17 cellular contexts compared by ENCODE assay signal in genomic region chr4:40300371-40301162, GRCh38. TPM values are rescaled to one million over a fixed set of nuclear protein-coding genes. Genes with fewer than 3 reads are reported as not detected.
DNase-seq lines count a peak whose midpoint lies in the region; ATAC-seq, FAIRE-seq and TF ChIP-seq lines count a peak whose summit lies in the region.
"Had no signal": no experiment of that assay in that cellular context is flagged by ENCODE, and none has a peak within 500 bp of the region (broad histone marks: within the 10 kb centered on the region; RNA-seq: fewer than 3 reads in every experiment).

No MANE protein-coding gene starts in this region.

- H3K9me3 ChIP-seq in PC-3 (ENCODE audit: low read length) (no peaks in the 10 kb centered on the region), K562 (replicated peaks; ENCODE audit: control insufficient read depth, insufficient read depth, low read depth, low read length) (0 out of 2 replicates have a peak, but pooled peaks cover 6% of the 10 kb centered on the region), upper lobe of right lung (no peaks in the 10 kb centered on the region)

- H3K79me2 ChIP-seq in PC-3 (ENCODE audit: low read length) (no peaks in the 10 kb centered on the region), K562 (ENCODE audit: control insufficient read depth, insufficient read depth, low read length) (no peaks in the 10 kb centered on the region)

- H3K9me2 ChIP-seq in PC-3 (replicated peaks; ENCODE audit: low read length) = no peaks in the 10 kb centered on the region

- H3K9ac ChIP-seq in PC-3 (ENCODE audit: low read length) (no peak overlapping the region), K562 (ENCODE audit: insufficient read depth in 1 of 2, low read depth in 2 of 2, low read length in 2 of 2) (no peak overlapping the region)

- no peak for DNase-seq in stimulated activated naive CD8-positive, alpha-beta T cell treated with anti-CD3 and anti-CD28 coated beads, Interleukin-15, Interleukin-2, amounts not matched to agents 100 U/mL and 50 U/mL, for 24 hours
- DNase-seq in PC-3 = no peak
- DNase-seq in K562 (ENCODE audit: extremely low read depth in 1 of 4, low spot score in 3 of 4) = no peak
- DNase-seq in upper lobe of right lung = no peak
- DNase-seq in NCI-H2081 (lab: John Stamatoyannopoulos, UW) = no peak
- DNase-seq in activated effector memory CD4-positive, alpha-beta T cell treated with Interleukin-2 at 50 U/mL for 16 hours = no peak
- DNase-seq: immature natural killer cell; NCI-H2029; NCI-H526; stimulated activated CD4-positive, alpha-beta T cell treated with anti-CD3 and anti-CD28 coated beads, Interleukin-12 subunit alpha, Interleukin-12 subunit beta, amount 100 ng/mL, for 4 hours had no signal

- H3K27ac ChIP-seq in PC-3 (ENCODE audit: low read length) (peak overlapping the region; percentile 34; the same call in 1 of the 2 replicates), K562 (ENCODE audit: extremely low read depth, low read depth, low read length) (no peak overlapping the region), upper lobe of right lung (peak overlapping the region; percentile 36)

- H3K9me1 ChIP-seq in K562 (ENCODE audit: control insufficient read depth, insufficient read depth, low read length) = no peaks in the 10 kb centered on the region

- no peaks in the 10 kb centered on the region for H3F3A ChIP-seq in PC-3 (ENCODE audit: low read length, unreplicated experiment)

- H3K9me3 Mint-ChIP-seq in stimulated activated naive CD8-positive, alpha-beta T cell treated with anti-CD3 and anti-CD28 coated beads, Interleukin-15, Interleukin-2, amounts not matched to agents 100 ng/mL and 50 ng/mL, for 24 hours = peaks cover 10% of the 10 kb centered on the region
- H3K9me3 Mint-ChIP-seq: immature natural killer cell had no signal

- no peak for TF ChIP-seq RAD21 in K562 (CRISPR knock-in tag; conservative IDR thresholded peaks at IDR 0.05 in 1 of 2, IDR thresholded peaks at IDR 0.05 in 1 of 2)

- BruUV-seq in PC-3 (replicated peaks; lab: Mats Ljungman, UMichigan) (no TSS peak), K562 (replicated peaks; lab: Mats Ljungman, UMichigan) (no TSS peak)

- 58% methylated on average over 9 of the region's 9 CpGs for WGBS in K562 (ENCODE audit: insufficient coverage, low coverage, missing lambda C conversion rate)

- TF ChIP-seq CTCF in PC-3 (conservative IDR thresholded peaks at IDR 0.05; ENCODE audit: low read depth, low read length) (no peak), K562 (IDR thresholded peaks at IDR 0.05 in 2 of 3, conservative IDR thresholded peaks at IDR 0.05 in 1 of 3; ENCODE audit: insufficient read depth in 2 of 3, low read depth in 1 of 3, low read length in 3 of 3) (0 out of 6 replicates have a peak, but pooled peaks of 1 of the 3 experiments have one; percentile 7), upper lobe of right lung (IDR thresholded peaks at IDR 0.05) (no peak)

- no peaks in the 10 kb centered on the region for H4K20me1 ChIP-seq in PC-3 (ENCODE audit: low read length)
- H4K20me1 ChIP-seq in K562 (replicated peaks; ENCODE audit: control insufficient read depth, insufficient read depth, low read length) = no peaks in the 10 kb centered on the region

- FAIRE-seq in K562 (lab: Jason Lieb, UNC) = no peak

- H3K36me3 ChIP-seq in PC-3 (ENCODE audit: low read depth, low read length) (no peaks in the 10 kb centered on the region), K562 (ENCODE audit: control insufficient read depth, insufficient read depth, low read length) (no peaks in the 10 kb centered on the region), upper lobe of right lung (no peaks in the 10 kb centered on the region)

- peaks cover 12% of the 10 kb centered on the region for H3K36me3 Mint-ChIP-seq in stimulated activated naive CD8-positive, alpha-beta T cell treated with anti-CD3 and anti-CD28 coated beads, Interleukin-15, Interleukin-2, amounts not matched to agents 100 ng/mL and 50 ng/mL, for 24 hours (ENCODE audit: low read depth)
- H3K36me3 Mint-ChIP-seq: immature natural killer cell had no signal

- TF ChIP-seq EP300 in K562 (IDR thresholded peaks at IDR 0.05; ENCODE audit: low read length) = no peak

- no peak overlapping the region for H2AFZ ChIP-seq in PC-3 (ENCODE audit: low read length)
- no peak overlapping the region for H2AFZ ChIP-seq in K562 (ENCODE audit: low read depth, low read length)

- CTCF ChIA-PET in PC-3 (lab: Charles Lee) (no interaction called here), K562 (lab: Yijun Ruan, JAX; ENCODE audit: low intra/inter-chr PET ratio) (interaction anchor here (0.6 kb wide), 1 partner anchor 151 kb away, joined by 6 read pairs; no protein-coding TSS in a partner anchor)

- H3K27me3 Mint-ChIP-seq in stimulated activated naive CD8-positive, alpha-beta T cell treated with anti-CD3 and anti-CD28 coated beads, Interleukin-15, Interleukin-2, amounts not matched to agents 100 ng/mL and 50 ng/mL, for 24 hours = no peaks in the 10 kb centered on the region

- TF ChIP-seq POLR2A in K562 (conservative IDR thresholded peaks at IDR 0.05) = no peak

- no peaks in the 10 kb centered on the region for H3K4me1 ChIP-seq in PC-3 (ENCODE audit: insufficient read depth, low read length)
- no peaks in the 10 kb centered on the region for H3K4me1 ChIP-seq in K562 (replicated peaks in 1 of 2; ENCODE audit: control insufficient read depth in 2 of 2, insufficient read depth in 2 of 2, low read length in 2 of 2)
- H3K4me1 ChIP-seq in upper lobe of right lung = no peaks in the 10 kb centered on the region

- ATAC-seq in stimulated activated naive CD8-positive, alpha-beta T cell treated with anti-CD3 and anti-CD28 coated beads, Interleukin-15, Interleukin-2, amounts not matched to agents 100 U/mL and 50 U/mL, for 24 hours = no peak
- no peak for ATAC-seq in PC-3
- ATAC-seq in K562 = no peak
- ATAC-seq in upper lobe of right lung = no peak
- no peak for ATAC-seq in HG03342 (IDR thresholded peaks at IDR 0.05; ENCODE audit: unreplicated experiment)
- ATAC-seq: Panc1, WTC11 had no signal

- intact Hi-C loops in PC-3 (cut with micrococcal nuclease) = loop anchor here (10.0 kb wide), 1 partner anchor 66 kb away; no protein-coding TSS in a partner anchor
- intact Hi-C loops in K562 (cut with micrococcal nuclease) = no loop called here
- intact Hi-C loops in upper lobe of right lung (cut with DNase I) = loop anchor here (10.0 kb wide), 1 partner anchor 156 kb away; no protein-coding TSS in a partner anchor

- H3K27ac Mint-ChIP-seq in stimulated activated naive CD8-positive, alpha-beta T cell treated with anti-CD3 and anti-CD28 coated beads, Interleukin-15, Interleukin-2, amounts not matched to agents 100 ng/mL and 50 ng/mL, for 24 hours = peak overlapping the region; percentile 88
- H3K27ac Mint-ChIP-seq: WTC11 had no signal

- in situ Hi-C loops in K562 (cut with MboI) = no loop called here

- POLR2A ChIA-PET in PC-3 (lab: Charles Lee; ENCODE audit: unreplicated experiment) = no interaction called here
- POLR2A ChIA-PET in K562 (lab: Yijun Ruan, JAX) = interaction anchor here (0.5 to 0.7 kb wide), 3 partner anchors 12 to 62 kb away, joined by 3 to 4 read pairs (median 3); no protein-coding TSS in a partner anchor

- H3K4me2 ChIP-seq in PC-3 (ENCODE audit: low read length) (no peak overlapping the region), K562 (ENCODE audit: insufficient read depth, low read length) (no peak overlapping the region)

- H3K4me1 Mint-ChIP-seq in stimulated activated naive CD8-positive, alpha-beta T cell treated with anti-CD3 and anti-CD28 coated beads, Interleukin-15, Interleukin-2, amounts not matched to agents 100 ng/mL and 50 ng/mL, for 24 hours (ENCODE audit: low read depth) = peaks cover 78% of the 10 kb centered on the region

- H3K4me3 ChIP-seq in PC-3 (ENCODE audit: low read length) (no peak overlapping the region), K562 (no peak overlapping the region), upper lobe of right lung (no peak overlapping the region)
- H3K4me3 ChIP-seq: lung had no signal

- H3K4me3 Mint-ChIP-seq in stimulated activated naive CD8-positive, alpha-beta T cell treated with anti-CD3 and anti-CD28 coated beads, Interleukin-15, Interleukin-2, amounts not matched to agents 100 ng/mL and 50 ng/mL, for 24 hours = peak overlapping the region; percentile 33
- H3K4me3 Mint-ChIP-seq: WTC11 had no signal

- H3K27me3 ChIP-seq in PC-3 (ENCODE audit: low read length) = no peaks in the 10 kb centered on the region
- no peaks in the 10 kb centered on the region for H3K27me3 ChIP-seq in K562 (ENCODE audit: control insufficient read depth in 2 of 2, insufficient read depth in 2 of 2, low read length in 2 of 2)
- H3K27me3 ChIP-seq in upper lobe of right lung = no peaks in the 10 kb centered on the region

TF ChIP-seq in K562, 482 proteins besides CTCF, POLR2A, EP300 and RAD21 (continues in another document):
- TF ChIP-seq CHD4 (IDR thresholded peaks at IDR 0.05; ENCODE audit: insufficient read depth, insufficient replicate concordance, low read depth, low read length, poor library complexity, severe bottlenecking) (peak; percentile 83), KDM1A (IDR thresholded peaks at IDR 0.05) (peak; percentile 40 to 45; a peak in 1 of 4 replicates), ZNF57 (CRISPR knock-in tag; IDR thresholded peaks at IDR 0.05) (no peak), RBM25 (IDR thresholded peaks at IDR 0.05; ENCODE audit: low read depth, low read length, severe bottlenecking) (peak; percentile 95), BCOR (IDR thresholded peaks at IDR 0.05) (peak; percentile 89)

RNA-seq across cellular contexts. Expression of gene CHRNA9, which starts 34.6 kb away (rescaled TPM):
- total RNA-seq in PC-3 (2014; rRNA removed) = not detected in 2 replicates
- total RNA-seq in K562 (2011; cell fraction: chromatin; rRNA removed; ENCODE audit: low replicate concordance) = not detected in 2 replicates
- not detected in 2 replicates for total RNA-seq in K562 (2011; cell fraction: nucleolus; rRNA removed)
- total RNA-seq in K562 (2011; cell fraction: nucleoplasm; rRNA removed) = not detected in 2 replicates
- not detected in 2 replicates for total RNA-seq in K562 (2014; rRNA removed)
- not detected in 2 replicates for total RNA-seq in K562 (2014; rRNA removed; fragmentation: Illumina TruSeq; extraction: Trizol)
- total RNA-seq in K562 (2015; rRNA removed; fragmentation: Illumina TruSeq; extraction: Trizol) = not detected in 2 replicates
- not detected in 2 replicates for total RNA-seq in K562 (2021)
- polyA plus RNA-seq in K562 (2011; rRNA removed) = not detected in 2 replicates
- not detected in 2 replicates for polyA plus RNA-seq in K562 (2011; cell fraction: cytosol; rRNA removed)
- not detected in 2 replicates for polyA plus RNA-seq in K562 (2011; cell fraction: nucleus; rRNA removed)
- polyA plus RNA-seq in K562 (2012) = not detected in 2 replicates
- polyA plus RNA-seq in K562 (2014; fragmentation: Illumina TruSeq; extraction: Trizol) = not detected in 2 replicates
- not detected for polyA plus RNA-seq in K562 (2014; fragmentation: Nextera tagmentation; extraction: Ambion mirVana)
- polyA plus RNA-seq in K562 (2014; rRNA removed) = not detected in 2 replicates
- not detected in 2 replicates for polyA minus RNA-seq in K562 (2011; rRNA and poly(A)+ RNA removed)
- 0.55 and 0.76 TPM in 2 replicates for polyA minus RNA-seq in K562 (2011; cell fraction: cytosol; rRNA and poly(A)+ RNA removed)
- polyA minus RNA-seq in K562 (2011; cell fraction: nucleus; rRNA and poly(A)+ RNA removed) = not detected in 2 replicates
- not detected for total RNA-seq in upper lobe of right lung
- total RNA-seq: HT-29 had no signal
- polyA plus RNA-seq: esophagus, immature natural killer cell, lung had no signal
